ENCODE assay signal across 18 cellular contexts in genomic region chr4:162707962-162708361, GRCh38.
DNase-seq lines count a peak whose midpoint lies in the region; ATAC-seq and TF ChIP-seq lines count a peak whose summit lies in the region.
"Had no signal": no experiment of that assay in that cellular context is flagged by ENCODE, and none has a peak within 500 bp of the region (broad histone marks: within the 10 kb centered on the region; RNA-seq: fewer than 3 reads in every experiment).

No MANE protein-coding gene starts in this region.

- no peak for TF ChIP-seq EP300 in esophagus muscularis mucosa (IDR thresholded peaks at IDR 0.05)

- TF ChIP-seq POLR2A in esophagus muscularis mucosa (IDR thresholded peaks at IDR 0.05; ENCODE audit: low read depth), result no peak

- TF ChIP-seq CTCF in esophagus muscularis mucosa (IDR thresholded peaks at IDR 0.05), result no peak

- intact Hi-C loops in esophagus muscularis mucosa (cut with DNase I), result no loop called here

- ATAC-seq in GM18498 (IDR thresholded peaks at IDR 0.05; ENCODE audit: unreplicated experiment), result peak; percentile 70
- peak; percentile 77 for ATAC-seq in GM18870 (IDR thresholded peaks at IDR 0.05; ENCODE audit: unreplicated experiment)
- peak; percentile 73 for ATAC-seq in GM21619 (IDR thresholded peaks at IDR 0.05; ENCODE audit: unreplicated experiment)
- peak; percentile 73 for ATAC-seq in HG03280 (IDR thresholded peaks at IDR 0.05; ENCODE audit: unreplicated experiment)

- no peaks in the 10 kb centered on the region for H3K4me1 ChIP-seq in esophagus muscularis mucosa

- H3K36me3 ChIP-seq in esophagus muscularis mucosa, result no peaks in the 10 kb centered on the region
- H3K36me3 ChIP-seq: BLaER1 treated with 17β-estradiol and CSF1 and Interleukin-3, amounts not matched to agents 10 nM and 100 nM had no signal

- H3K9me3 ChIP-seq in esophagus muscularis mucosa, result no peaks in the 10 kb centered on the region

- H3K27me3 ChIP-seq in esophagus muscularis mucosa, result no peaks in the 10 kb centered on the region
- H3K27me3 ChIP-seq: BLaER1 treated with 17β-estradiol and CSF1 and Interleukin-3, amounts not matched to agents 10 nM and 100 nM had no signal

- H3K27ac ChIP-seq in esophagus muscularis mucosa (replicated peaks in 1 of 4), result no peak overlapping the region
- H3K27ac ChIP-seq: BLaER1 treated with 17β-estradiol and CSF1 and Interleukin-3, amounts not matched to agents 10 nM and 100 nM had no signal

- DNase-seq in A172 (ENCODE audit: low spot score) (no peak), esophagus muscularis mucosa (ENCODE audit: extremely low spot score) (no peak), NCI-H446 treated with DMSO at 0.1 percent for 48 hours (lab: John Stamatoyannopoulos, UW) (no peak), LoVo (ENCODE audit: low spot score) (no peak)
- DNase-seq: 8988T, DMS 273 treated with DMSO at 0.1 percent for 48 hours, EL, Karpas-422, NCI-H1930, NCI-H2171, NCI-H510A, NCI-H82, SHP77 had no signal

- no peak overlapping the region for H3K4me3 ChIP-seq in esophagus muscularis mucosa
- H3K4me3 ChIP-seq: BLaER1 treated with 17β-estradiol and CSF1 and Interleukin-3, amounts not matched to agents 10 nM and 100 nM had no signal
